1 cellular context compared by ENCODE assay signal in the genomic region with DNA sequence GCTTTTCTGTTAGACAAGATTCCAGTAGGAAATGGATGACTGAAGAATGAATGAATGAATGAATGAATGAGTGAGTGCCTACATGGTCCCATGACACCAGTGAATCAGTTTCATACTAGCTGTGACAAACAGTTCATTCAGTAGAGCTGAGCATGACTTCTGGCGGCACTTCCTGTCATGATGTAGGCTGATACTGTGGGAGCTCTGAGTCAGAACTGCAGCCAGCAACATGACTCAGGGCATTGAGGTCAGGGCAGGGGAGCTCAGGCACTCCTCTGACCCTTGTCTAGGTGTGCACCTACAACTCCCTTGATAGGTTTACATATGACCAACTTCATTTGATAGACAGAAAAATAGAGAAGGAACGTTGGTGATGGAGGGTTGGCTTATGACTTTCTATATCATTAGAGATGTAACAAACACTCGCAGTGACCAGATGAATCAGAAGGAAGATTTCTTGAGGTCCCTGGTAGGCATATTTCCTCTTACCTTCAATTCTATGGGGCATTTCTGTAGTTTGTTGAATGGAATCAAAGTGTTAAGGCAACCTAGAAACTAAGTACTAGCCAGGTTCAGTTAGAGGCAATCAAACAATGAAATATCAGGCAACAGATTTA.
TF ChIP-seq lines count a peak whose summit lies in the region.

No MANE protein-coding gene starts in this region.

TF ChIP-seq in GM12878, 131 proteins besides CTCF, POLR2A, EP300 and RAD21 (continued from another document and continues in another):
- TF ChIP-seq, protein P1, sequence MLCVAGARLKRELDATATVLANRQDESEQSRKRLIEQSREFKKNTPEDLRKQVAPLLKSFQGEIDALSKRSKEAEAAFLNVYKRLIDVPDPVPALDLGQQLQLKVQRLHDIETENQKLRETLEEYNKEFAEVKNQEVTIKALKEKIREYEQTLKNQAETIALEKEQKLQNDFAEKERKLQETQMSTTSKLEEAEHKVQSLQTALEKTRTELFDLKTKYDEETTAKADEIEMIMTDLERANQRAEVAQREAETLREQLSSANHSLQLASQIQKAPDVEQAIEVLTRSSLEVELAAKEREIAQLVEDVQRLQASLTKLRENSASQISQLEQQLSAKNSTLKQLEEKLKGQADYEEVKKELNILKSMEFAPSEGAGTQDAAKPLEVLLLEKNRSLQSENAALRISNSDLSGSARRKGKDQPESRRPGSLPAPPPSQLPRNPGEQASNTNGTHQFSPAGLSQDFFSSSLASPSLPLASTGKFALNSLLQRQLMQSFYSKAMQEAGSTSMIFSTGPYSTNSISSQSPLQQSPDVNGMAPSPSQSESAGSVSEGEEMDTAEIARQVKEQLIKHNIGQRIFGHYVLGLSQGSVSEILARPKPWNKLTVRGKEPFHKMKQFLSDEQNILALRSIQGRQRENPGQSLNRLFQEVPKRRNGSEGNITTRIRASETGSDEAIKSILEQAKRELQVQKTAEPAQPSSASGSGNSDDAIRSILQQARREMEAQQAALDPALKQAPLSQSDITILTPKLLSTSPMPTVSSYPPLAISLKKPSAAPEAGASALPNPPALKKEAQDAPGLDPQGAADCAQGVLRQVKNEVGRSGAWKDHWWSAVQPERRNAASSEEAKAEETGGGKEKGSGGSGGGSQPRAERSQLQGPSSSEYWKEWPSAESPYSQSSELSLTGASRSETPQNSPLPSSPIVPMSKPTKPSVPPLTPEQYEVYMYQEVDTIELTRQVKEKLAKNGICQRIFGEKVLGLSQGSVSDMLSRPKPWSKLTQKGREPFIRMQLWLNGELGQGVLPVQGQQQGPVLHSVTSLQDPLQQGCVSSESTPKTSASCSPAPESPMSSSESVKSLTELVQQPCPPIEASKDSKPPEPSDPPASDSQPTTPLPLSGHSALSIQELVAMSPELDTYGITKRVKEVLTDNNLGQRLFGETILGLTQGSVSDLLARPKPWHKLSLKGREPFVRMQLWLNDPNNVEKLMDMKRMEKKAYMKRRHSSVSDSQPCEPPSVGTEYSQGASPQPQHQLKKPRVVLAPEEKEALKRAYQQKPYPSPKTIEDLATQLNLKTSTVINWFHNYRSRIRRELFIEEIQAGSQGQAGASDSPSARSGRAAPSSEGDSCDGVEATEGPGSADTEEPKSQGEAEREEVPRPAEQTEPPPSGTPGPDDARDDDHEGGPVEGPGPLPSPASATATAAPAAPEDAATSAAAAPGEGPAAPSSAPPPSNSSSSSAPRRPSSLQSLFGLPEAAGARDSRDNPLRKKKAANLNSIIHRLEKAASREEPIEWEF (IDR thresholded peaks at IDR 0.05; ENCODE audit: insufficient replicate concordance, low read depth, low read length) = no peak
- TF ChIP-seq IRF5 (IDR thresholded peaks at IDR 0.05; ENCODE audit: borderline replicate concordance) (no peak), BACH1 (IDR thresholded peaks at IDR 0.05; ENCODE audit: borderline replicate concordance) (peak; percentile 98), YBX1 (IDR thresholded peaks at IDR 0.05) (no peak), POLR2AphosphoS2 (IDR thresholded peaks at IDR 0.05; ENCODE audit: low read depth, low read length) (no peak), SREBF2 (IDR thresholded peaks at IDR 0.05; ENCODE audit: low read length) (no peak), REST (IDR thresholded peaks at IDR 0.05; ENCODE audit: low read depth, low read length) (no peak), TCF12 (IDR thresholded peaks at IDR 0.05; ENCODE audit: low read depth, low read length) (no peak), NFYA (IDR thresholded peaks at IDR 0.05; ENCODE audit: borderline replicate concordance, low read depth, low read length) (no peak), SP1 (IDR thresholded peaks at IDR 0.05; ENCODE audit: low read depth, low read length) (no peak), POLR2AphosphoS5 (IDR thresholded peaks at IDR 0.05; ENCODE audit: low read length) (no peak), BCL11A (IDR thresholded peaks at IDR 0.05; ENCODE audit: low read depth, low read length) (peak; percentile 75; the same call in 1 of the 2 replicates), IKZF2 (IDR thresholded peaks at IDR 0.05) (peak; percentile 44 to 70; a peak in 3 of 4 replicates), NR2C1 (IDR thresholded peaks at IDR 0.05) (no peak), ZNF592 (IDR thresholded peaks at IDR 0.05) (no peak), SMARCA5 (IDR thresholded peaks at IDR 0.05) (no peak), RAD51 (IDR thresholded peaks at IDR 0.05) (peak; percentile 65), NBN (IDR thresholded peaks at IDR 0.05) (peak; percentile 60; the same call in 1 of the 2 replicates), RB1 (IDR thresholded peaks at IDR 0.05; ENCODE audit: borderline replicate concordance) (no peak; the same call in 1 of the 2 replicates), USF2 (IDR thresholded peaks at IDR 0.05; ENCODE audit: borderline replicate concordance, low read depth, low read length) (no peak; the same call in 1 of the 2 replicates), ZNF274 (IDR thresholded peaks at IDR 0.05; ENCODE audit: insufficient read depth, insufficient read length) (no peak), ZBED1 (IDR thresholded peaks at IDR 0.05; ENCODE audit: borderline replicate concordance) (peak; percentile 76), SPI1 (IDR thresholded peaks at IDR 0.05; ENCODE audit: borderline replicate concordance, insufficient read depth, low read depth, low read length) (peak; percentile 57; the same call in 1 of the 2 replicates), E4F1 (IDR thresholded peaks at IDR 0.05; ENCODE audit: borderline replicate concordance, partially characterized antibody) (no peak), FOXM1 (IDR thresholded peaks at IDR 0.05; ENCODE audit: low read depth, low read length) (no peak), MYC (IDR thresholded peaks at IDR 0.05; ENCODE audit: insufficient read depth, insufficient read length, insufficient replicate concordance, low read length, severe bottlenecking) (no peak)
- TF ChIP-seq, protein P2, sequence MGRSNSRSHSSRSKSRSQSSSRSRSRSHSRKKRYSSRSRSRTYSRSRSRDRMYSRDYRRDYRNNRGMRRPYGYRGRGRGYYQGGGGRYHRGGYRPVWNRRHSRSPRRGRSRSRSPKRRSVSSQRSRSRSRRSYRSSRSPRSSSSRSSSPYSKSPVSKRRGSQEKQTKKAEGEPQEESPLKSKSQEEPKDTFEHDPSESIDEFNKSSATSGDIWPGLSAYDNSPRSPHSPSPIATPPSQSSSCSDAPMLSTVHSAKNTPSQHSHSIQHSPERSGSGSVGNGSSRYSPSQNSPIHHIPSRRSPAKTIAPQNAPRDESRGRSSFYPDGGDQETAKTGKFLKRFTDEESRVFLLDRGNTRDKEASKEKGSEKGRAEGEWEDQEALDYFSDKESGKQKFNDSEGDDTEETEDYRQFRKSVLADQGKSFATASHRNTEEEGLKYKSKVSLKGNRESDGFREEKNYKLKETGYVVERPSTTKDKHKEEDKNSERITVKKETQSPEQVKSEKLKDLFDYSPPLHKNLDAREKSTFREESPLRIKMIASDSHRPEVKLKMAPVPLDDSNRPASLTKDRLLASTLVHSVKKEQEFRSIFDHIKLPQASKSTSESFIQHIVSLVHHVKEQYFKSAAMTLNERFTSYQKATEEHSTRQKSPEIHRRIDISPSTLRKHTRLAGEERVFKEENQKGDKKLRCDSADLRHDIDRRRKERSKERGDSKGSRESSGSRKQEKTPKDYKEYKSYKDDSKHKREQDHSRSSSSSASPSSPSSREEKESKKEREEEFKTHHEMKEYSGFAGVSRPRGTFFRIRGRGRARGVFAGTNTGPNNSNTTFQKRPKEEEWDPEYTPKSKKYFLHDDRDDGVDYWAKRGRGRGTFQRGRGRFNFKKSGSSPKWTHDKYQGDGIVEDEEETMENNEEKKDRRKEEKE (IDR thresholded peaks at IDR 0.05) = no peak
- TF ChIP-seq, protein P3, sequence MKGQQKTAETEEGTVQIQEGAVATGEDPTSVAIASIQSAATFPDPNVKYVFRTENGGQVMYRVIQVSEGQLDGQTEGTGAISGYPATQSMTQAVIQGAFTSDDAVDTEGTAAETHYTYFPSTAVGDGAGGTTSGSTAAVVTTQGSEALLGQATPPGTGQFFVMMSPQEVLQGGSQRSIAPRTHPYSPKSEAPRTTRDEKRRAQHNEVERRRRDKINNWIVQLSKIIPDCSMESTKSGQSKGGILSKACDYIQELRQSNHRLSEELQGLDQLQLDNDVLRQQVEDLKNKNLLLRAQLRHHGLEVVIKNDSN (IDR thresholded peaks at IDR 0.05; ENCODE audit: borderline replicate concordance, extremely low read length, insufficient read depth, low read depth, low read length) = no peak
